ENCODE assay signal across 15 cellular contexts in genomic region chr3:29347412-29347811, GRCh38.
"Had no signal": no experiment of that assay in that cellular context is flagged by ENCODE, and none has a peak within 500 bp of the region (broad histone marks: within the 10 kb centered on the region; RNA-seq: fewer than 3 reads in every experiment).

No MANE protein-coding gene starts in this region.

- H3K9me3 Mint-ChIP-seq: activated T-cell treated with anti-CD3 and anti-CD28 coated beads, Interleukin-2, amount 50 U/mL, for 24 hours; stimulated activated effector memory CD8-positive, alpha-beta T cell treated with anti-CD3 and anti-CD28 coated beads, Interleukin-12 subunit alpha, Interleukin-12 subunit beta, amount 100 ng/mL, for 72 hours had no signal

- H3K27me3 ChIP-seq: esophagus squamous epithelium, heart left ventricle, pancreas, tibial artery, uterus had no signal

- H3K27me3 Mint-ChIP-seq: activated T-cell treated with anti-CD3 and anti-CD28 coated beads, Interleukin-2, amount 50 U/mL, for 24 hours; natural killer cell treated with Interleukin-12 subunit alpha and Interleukin-12 subunit beta and Interleukin-15 and Interleukin-18, amount 100 ng/mL, for 72 hours had no signal

- H3K9me3 ChIP-seq: esophagus squamous epithelium, heart left ventricle, pancreas, tibial artery, uterus had no signal

- H3K4me1 Mint-ChIP-seq: stimulated activated effector memory CD8-positive, alpha-beta T cell treated with anti-CD3 and anti-CD28 coated beads, Interleukin-12 subunit alpha, Interleukin-12 subunit beta, amount 100 ng/mL, for 72 hours had no signal

- H3K4me3 Mint-ChIP-seq: activated naive CD8-positive, alpha-beta T cell; activated T-cell treated with anti-CD3 and anti-CD28 coated beads, Interleukin-2, amount 50 U/mL, for 24 hours; natural killer cell treated with Interleukin-12 subunit alpha and Interleukin-12 subunit beta and Interleukin-15 and Interleukin-18, amount 100 ng/mL, for 72 hours; stimulated activated effector memory CD8-positive, alpha-beta T cell treated with anti-CD3 and anti-CD28 coated beads, Interleukin-12 subunit alpha, Interleukin-12 subunit beta, amount 100 ng/mL, for 72 hours had no signal

- H3K4me1 ChIP-seq: esophagus squamous epithelium, pancreas, uterus had no signal

- H3K36me3 Mint-ChIP-seq: activated naive CD8-positive, alpha-beta T cell; natural killer cell treated with Interleukin-12 subunit alpha and Interleukin-12 subunit beta and Interleukin-15 and Interleukin-18, amount 100 ng/mL, for 72 hours; stimulated activated effector memory CD8-positive, alpha-beta T cell treated with anti-CD3 and anti-CD28 coated beads, Interleukin-12 subunit alpha, Interleukin-12 subunit beta, amount 100 ng/mL, for 72 hours had no signal

- H3K36me3 ChIP-seq: esophagus squamous epithelium, heart left ventricle, pancreas, uterus had no signal

- ATAC-seq: activated CD4-positive, CD25-positive, alpha-beta regulatory T cell treated with anti-CD3 and anti-CD28 coated beads, Interleukin-2, amount 50 U/mL, for 24 hours; heart left ventricle; left colon; natural killer cell treated with Interleukin-12 subunit alpha and Interleukin-12 subunit beta and Interleukin-15 and Interleukin-18, amount 100 ng/mL, for 72 hours; pancreas; stimulated activated effector memory CD8-positive, alpha-beta T cell treated with anti-CD3 and anti-CD28 coated beads, Interleukin-12 subunit alpha, Interleukin-12 subunit beta, amount 100 ng/mL, for 72 hours had no signal

- H3K27ac ChIP-seq: esophagus squamous epithelium, heart left ventricle, pancreas, skin epidermis, tibial artery, uterus had no signal

- DNase-seq: activated CD4-positive, alpha-beta T cell treated with anti-CD3 and anti-CD28 coated beads, Interleukin-2, amount 50 U/mL, for 4 hours; activated effector memory CD4-positive, alpha-beta T cell treated with anti-CD3 and anti-CD28 coated beads, Interleukin-2, amount 50 U/mL, for 16 hours; activated T-cell treated with anti-CD3 and anti-CD28 coated beads, Interleukin-2, amount 50 U/mL, for 24 hours; esophagus squamous epithelium; heart left ventricle; left colon; mammary epithelial cell; pancreas; tibial artery; uterus had no signal

- H3K4me3 ChIP-seq: esophagus squamous epithelium, heart left ventricle, pancreas, skin epidermis, tibial artery, uterus had no signal

- H3K27ac Mint-ChIP-seq: activated naive CD8-positive, alpha-beta T cell; activated T-cell treated with anti-CD3 and anti-CD28 coated beads, Interleukin-2, amount 50 U/mL, for 24 hours; natural killer cell treated with Interleukin-12 subunit alpha and Interleukin-12 subunit beta and Interleukin-15 and Interleukin-18, amount 100 ng/mL, for 72 hours; stimulated activated effector memory CD8-positive, alpha-beta T cell treated with anti-CD3 and anti-CD28 coated beads, Interleukin-12 subunit alpha, Interleukin-12 subunit beta, amount 100 ng/mL, for 72 hours had no signal
